15 cellular contexts compared by ENCODE assay signal in genomic region chr11:72856551-72857342, GRCh38. TPM values are rescaled to one million over a fixed set of nuclear protein-coding genes. Genes with fewer than 3 reads are reported as not detected.
DNase-seq lines count a peak whose midpoint lies in the region; ATAC-seq and TF ChIP-seq lines count a peak whose summit lies in the region.
"Had no signal": no experiment of that assay in that cellular context is flagged by ENCODE, and none has a peak within 500 bp of the region (broad histone marks: within the 10 kb centered on the region; RNA-seq: fewer than 3 reads in every experiment).

No MANE protein-coding gene starts in this region.

- H3K4me2 ChIP-seq in fibroblast of lung (ENCODE audit: extremely low read depth, insufficient read depth, low read length): peak overlapping the region; percentile 8
- H3K4me2 ChIP-seq in neuronal stem cell (ENCODE audit: insufficient read depth, low read length, poor library complexity, severe bottlenecking): no peak overlapping the region

- H3K4me1 ChIP-seq in fibroblast of lung (ENCODE audit: control insufficient read depth, extremely low read depth, insufficient read depth, low read length) (peaks cover 5% of the 10 kb centered on the region), aorta (ENCODE audit: control insufficient read depth in 1 of 2, insufficient read depth in 2 of 2, low read length in 2 of 2) (peaks cover 0 to 3% of the 10 kb centered on the region in 2 donors), neuronal stem cell (ENCODE audit: control insufficient read depth in 2 of 2, insufficient read depth in 1 of 2, low read depth in 1 of 2, low read length in 2 of 2) (no peaks in the 10 kb centered on the region)
- H3K4me1 ChIP-seq: parathyroid adenoma had no signal

- no peak overlapping the region for H3K4me3 ChIP-seq in fibroblast of lung (replicated peaks in 1 of 4; ENCODE audit: control extremely low read depth in 1 of 4, insufficient read depth in 1 of 4, low read depth in 3 of 4, low read length in 4 of 4)
- no peak overlapping the region for H3K4me3 ChIP-seq in aorta (ENCODE audit: low read length in 2 of 2)
- H3K4me3 ChIP-seq in neuronal stem cell (ENCODE audit: low read length in 2 of 2): no peak overlapping the region

- H3K14ac ChIP-seq in neuronal stem cell (ENCODE audit: low read length): no peak overlapping the region

- H3K27me3 ChIP-seq in fibroblast of lung (ENCODE audit: control insufficient read depth, insufficient read depth, low read length) (no peaks in the 10 kb centered on the region), aorta (ENCODE audit: control insufficient read depth in 1 of 2, insufficient read depth in 2 of 2, low read length in 1 of 2) (no peaks in the 10 kb centered on the region), neuronal stem cell (ENCODE audit: control insufficient read depth in 3 of 3, insufficient read depth in 3 of 3, low read depth in 1 of 3, low read length in 3 of 3) (no peaks in the 10 kb centered on the region)

- WGBS in aorta, 2 donors: 1 to 3% methylated on average over 3 of the region's 3 CpGs
- WGBS in neuronal stem cell (ENCODE audit: extremely low coverage in 2 of 2, insufficient read length in 2 of 2, insufficient replicate concordance in 1 of 2), 2 donors: no CpG with 5 or more reads among the region's 3 CpGs

- intact Hi-C loops in aorta (cut with DNase I): no loop called here

- no peaks in the 10 kb centered on the region for H3K36me3 ChIP-seq in fibroblast of lung (ENCODE audit: control insufficient read depth, insufficient read depth, low read length)
- H3K36me3 ChIP-seq in aorta (ENCODE audit: control insufficient read depth in 1 of 2, insufficient read depth in 2 of 2, low read length in 1 of 2): no peaks in the 10 kb centered on the region
- no peaks in the 10 kb centered on the region for H3K36me3 ChIP-seq in neuronal stem cell (replicated peaks in 1 of 2; ENCODE audit: control insufficient read depth in 2 of 2, insufficient read depth in 2 of 2, low read length in 2 of 2)

- H2BK15ac ChIP-seq in neuronal stem cell (ENCODE audit: low read length): no peak overlapping the region

- no peaks in the 10 kb centered on the region for H3K79me2 ChIP-seq in fibroblast of lung (ENCODE audit: control insufficient read depth, insufficient read depth, low read length)
- H3K79me2 ChIP-seq: parathyroid adenoma had no signal

- H3K9ac ChIP-seq in fibroblast of lung (ENCODE audit: insufficient read depth, low read length): no peak overlapping the region
- H3K9ac ChIP-seq in neuronal stem cell (ENCODE audit: low read depth, low read length, poor library complexity): no peak overlapping the region
- H3K9ac ChIP-seq: parathyroid adenoma had no signal

- no peak overlapping the region for H4K8ac ChIP-seq in neuronal stem cell (ENCODE audit: low read depth, low read length)

- H3K18ac ChIP-seq in neuronal stem cell (ENCODE audit: low read length): no peak overlapping the region

- H2BK5ac ChIP-seq in neuronal stem cell (ENCODE audit: low read length): no peak overlapping the region

- H4K91ac ChIP-seq in neuronal stem cell (ENCODE audit: low read depth, low read length, poor library complexity): no peak overlapping the region

- H2AK5ac ChIP-seq in neuronal stem cell (ENCODE audit: low read depth, low read length): no peak overlapping the region

- H2BK120ac ChIP-seq in neuronal stem cell (ENCODE audit: low read depth, low read length): no peak overlapping the region

- no peaks in the 10 kb centered on the region for H3K79me1 ChIP-seq in neuronal stem cell (ENCODE audit: low read depth, low read length)

- H2BK12ac ChIP-seq in neuronal stem cell (ENCODE audit: low read length): no peak overlapping the region

- H3K4ac ChIP-seq in neuronal stem cell (ENCODE audit: low read length): no peak overlapping the region

- H2AFZ ChIP-seq in fibroblast of lung (ENCODE audit: low read length) (no peak overlapping the region), neuronal stem cell (ENCODE audit: low read length) (no peak overlapping the region)
- H2AFZ ChIP-seq: parathyroid adenoma had no signal

- H3K23ac ChIP-seq in neuronal stem cell (ENCODE audit: low read depth, low read length, poor library complexity): no peak overlapping the region

- H4K20me1 ChIP-seq in fibroblast of lung (ENCODE audit: control insufficient read depth, extremely low read depth, insufficient read depth, low read length): no peaks in the 10 kb centered on the region

- no peak for TF ChIP-seq CTCF in fibroblast of lung (conservative IDR thresholded peaks at IDR 0.05 in 1 of 2, IDR thresholded peaks at IDR 0.05 in 1 of 2; ENCODE audit: low read depth in 1 of 2, low read length in 2 of 2)

- H3K27ac ChIP-seq in fibroblast of lung (ENCODE audit: insufficient read depth, low read length): no peak overlapping the region
- H3K27ac ChIP-seq in aorta (ENCODE audit: low read depth in 1 of 2, low read length in 2 of 2): peak overlapping the region in 1 of 2 donors; percentile 57
- no peak overlapping the region for H3K27ac ChIP-seq in neuronal stem cell (replicated peaks; ENCODE audit: low read length)
- H3K27ac ChIP-seq: 22Rv1, parathyroid adenoma had no signal

- no peaks in the 10 kb centered on the region for H3K9me3 ChIP-seq in fibroblast of lung (ENCODE audit: control insufficient read depth, insufficient read depth, low read depth, low read length)
- no peaks in the 10 kb centered on the region for H3K9me3 ChIP-seq in aorta (ENCODE audit: control insufficient read depth, low read length)
- H3K9me3 ChIP-seq in neuronal stem cell (replicated peaks in 1 of 2; ENCODE audit: control insufficient read depth in 2 of 2, insufficient read depth in 1 of 2, low read depth in 1 of 2, low read length in 2 of 2): no peaks in the 10 kb centered on the region

- peak; percentile 63 for ATAC-seq in aorta (ENCODE audit: low FRiP score)
- ATAC-seq: esophagus mucosa had no signal

- DNase-seq in NCI-H446 treated with DMSO at 0.1 percent for 48 hours (lab: John Stamatoyannopoulos, UW) (peak; percentile 2), NCI-H446 (lab: John Stamatoyannopoulos, UW) (no peak), fibroblast of lung (ENCODE audit: low read depth in 2 of 2) (peak; percentile 23 to 67), medulla oblongata (ENCODE audit: extremely low spot score) (peak; percentile 18), aorta (peak in 1 of 2 donors; percentile 41), neuronal stem cell (ENCODE audit: low spot score) (no peak), AML-193 (lab: John Stamatoyannopoulos, UW) (no peak), NCI-H345 treated with DMSO at 0.1 percent for 48 hours (lab: John Stamatoyannopoulos, UW; ENCODE audit: unreplicated experiment) (no peak)
- DNase-seq: activated naive CD4-positive, alpha-beta T cell treated with anti-CD3 and anti-CD28 coated beads for 36 hours; cerebellar nuclear complex; stimulated activated CD4-positive, alpha-beta T cell treated with anti-CD3 and anti-CD28 coated beads, Interleukin-4, amount 100 ng/mL, for 1 hour; SW 1271 had no signal

RNA-seq across cellular contexts. Expression of gene ATG16L2, which starts 42.5 kb away (rescaled TPM):
- 5.6 and 8.8 TPM in 2 replicates for total RNA-seq in fibroblast of lung
- 3.3 and 3.8 TPM in 2 replicates for polyA plus RNA-seq in fibroblast of lung
- 2.2 and 4.3 TPM in 2 replicates for polyA plus RNA-seq in fibroblast of lung (2012)
- polyA minus RNA-seq in fibroblast of lung (ENCODE audit: low replicate concordance): 4.7 and 10.6 TPM in 2 replicates
- total RNA-seq in aorta: 10 to 100 TPM; 31.1 to 74.8 TPM
- 10 to 100 TPM in 1 of 2 donors, 1 to 10 TPM in 1; 4.9 to 47.7 TPM for polyA plus RNA-seq in aorta
- 18.3 TPM for polyA plus RNA-seq in neuronal stem cell (2013, experiment 1 of 2)
- 16.1 TPM for polyA plus RNA-seq in neuronal stem cell (2013, experiment 2 of 2)

Comparison
In these comparisons a context has a peak if more than half of its experiments do, and no peak if none do; other contexts are left out.
1. DNase-seq: peak in NCI-H446 treated with DMSO at 0.1 percent for 48 hours (single experiment), fibroblast of lung (2 of 2) and medulla oblongata (single experiment); none in NCI-H446 (0 of 2), neuronal stem cell (single experiment), AML-193 (0 of 2) and NCI-H345 treated with DMSO at 0.1 percent for 48 hours (single experiment).